Comparison of ENCODE assay signal across 20 cellular contexts in the genomic region with DNA sequence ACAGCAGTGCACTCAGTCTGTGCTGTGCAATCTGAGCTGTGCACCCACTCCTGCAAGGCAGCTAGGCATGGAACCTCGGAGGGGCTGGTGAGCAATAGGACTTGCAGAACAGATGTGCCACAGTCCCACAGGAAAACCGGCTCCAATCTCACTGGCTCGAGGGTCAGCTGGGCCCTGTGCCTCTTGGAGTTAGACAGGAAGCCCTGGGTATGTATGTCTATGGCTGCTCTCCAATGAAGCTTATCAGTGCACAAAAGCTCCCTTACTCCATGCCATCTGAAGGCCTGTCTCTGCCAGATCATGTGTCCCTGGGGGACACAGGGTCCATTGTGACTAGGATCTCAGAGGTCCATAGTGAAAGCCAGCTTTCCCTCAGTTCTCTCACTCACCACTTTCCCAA.
A peak's percentile ranks its signal among the peaks of the same experiment; 100 is the strongest.
DNase-seq lines count a peak whose midpoint lies in the region; ATAC-seq lines count a peak whose summit lies in the region.
"Had no signal": no experiment of that assay in that cellular context is flagged by ENCODE, and none has a peak within 500 bp of the region (broad histone marks: within the 10 kb centered on the region; RNA-seq: fewer than 3 reads in every experiment).

No MANE protein-coding gene starts in this region.

- DNase-seq in C1 segment of cervical spinal cord (lab: John Stamatoyannopoulos, UW) (peak in 10 of 14 donors; percentile 2 to 33 (median 9)), globus pallidus (ENCODE audit: low spot score) (peak; percentile 84), midbrain (lab: John Stamatoyannopoulos, UW) (peak; percentile 43), substantia nigra (lab: John Stamatoyannopoulos, UW) (peak in 38 of 49 donors; percentile 0 to 62 (median 22)), Right ventricle myocardium superior (no peak)
- DNase-seq in stimulated activated naive CD8-positive, alpha-beta T cell treated with anti-CD3 and anti-CD28 coated beads, Interleukin-15, Interleukin-2, amounts not matched to agents 100 U/mL and 50 U/mL, for 24 hours, result no peak
- DNase-seq: CD4-positive, alpha-beta T cell; GOT3; HFFc6; KBM-7; NCI-H2029; NCI-H446 treated with DMSO at 0.1 percent for 48 hours; NCI-H526; NCI-H82; NK-92 treated with Interleukin-12 subunit alpha and Interleukin-12 subunit beta, amount 100 ng/mL, for 24 hours; PC-3 had no signal

- intact Hi-C loops in Right ventricle myocardium superior (cut with DNase I), result no loop called here

- ATAC-seq in stimulated activated naive CD8-positive, alpha-beta T cell treated with anti-CD3 and anti-CD28 coated beads, Interleukin-15, Interleukin-2, amounts not matched to agents 100 U/mL and 50 U/mL, for 24 hours, result no peak
- ATAC-seq in HG02610 (IDR thresholded peaks at IDR 0.05; ENCODE audit: unreplicated experiment) (no peak), Right ventricle myocardium superior (ENCODE audit: poor library complexity) (no peak)
- ATAC-seq: PC-3, Right ventricle myocardium inferior had no signal

- peak overlapping the region; percentile 55 for H3K27ac ChIP-seq in substantia nigra (ENCODE audit: low read depth, low read length, poor library complexity, severe bottlenecking)
- H3K27ac ChIP-seq: BLaER1, SJSA1 had no signal

Comparison
In these comparisons a context has a peak if more than half of its experiments do, and no peak if none do; other contexts are left out.
1. DNase-seq: peak in C1 segment of cervical spinal cord (10 of 14), globus pallidus (single experiment), midbrain (single experiment) and substantia nigra (38 of 49); none in stimulated activated naive CD8-positive, alpha-beta T cell treated with anti-CD3 and anti-CD28 coated beads, Interleukin-15, Interleukin-2, amounts not matched to agents 100 U/mL and 50 U/mL, for 24 hours (single experiment) and Right ventricle myocardium superior (single experiment).